8 cellular contexts compared by ENCODE assay signal in genomic region chr10:103772096-103772845, GRCh38.
DNase-seq lines count a peak whose midpoint lies in the region; ATAC-seq and TF ChIP-seq lines count a peak whose summit lies in the region.

No MANE protein-coding gene starts in this region.

- no peak for TF ChIP-seq CTCF in epithelial cell of proximal tubule (conservative IDR thresholded peaks at IDR 0.05; ENCODE audit: low read depth, low read length)

- peaks cover 0 to 11% (median 2%) of the 10 kb centered on the region in 7 donors for H3K9me3 Mint-ChIP-seq in naive B cell
- peaks cover 0 to 5% of the 10 kb centered on the region in 2 donors for H3K9me3 Mint-ChIP-seq in stimulated activated naive CD8-positive, alpha-beta T cell treated with anti-CD3 and anti-CD28 coated beads, Interleukin-15, amount 100 ng/mL, for 72 hours

- H3K27ac Mint-ChIP-seq in naive B cell: peak overlapping the region; percentile 72 to 93 (median 89)
- peak overlapping the region; percentile 94 to 99 for H3K27ac Mint-ChIP-seq in stimulated activated naive CD8-positive, alpha-beta T cell treated with anti-CD3 and anti-CD28 coated beads, Interleukin-15, amount 100 ng/mL, for 72 hours

- peaks cover 0 to 6% of the 10 kb centered on the region in 2 donors for H3K36me3 Mint-ChIP-seq in naive B cell

- peak; percentile 66 for ATAC-seq in HG02870 (IDR thresholded peaks at IDR 0.05; ENCODE audit: unreplicated experiment)
- peak; percentile 58 to 71 for ATAC-seq in naive B cell (ENCODE audit: low read depth in 2 of 2)
- peak; percentile 84 for ATAC-seq in stimulated activated naive CD8-positive, alpha-beta T cell treated with anti-CD3 and anti-CD28 coated beads, Interleukin-15, amount 100 ng/mL, for 72 hours

- peak overlapping the region; percentile 57 for H3K4me3 ChIP-seq in epithelial cell of proximal tubule (ENCODE audit: low read depth, low read length)

- peaks cover 0 to 7% (median 0%) of the 10 kb centered on the region in 3 donors for H3K27me3 Mint-ChIP-seq in naive B cell
- no peaks in the 10 kb centered on the region for H3K27me3 Mint-ChIP-seq in stimulated activated naive CD8-positive, alpha-beta T cell treated with anti-CD3 and anti-CD28 coated beads, Interleukin-15, amount 100 ng/mL, for 72 hours

- peak overlapping the region; percentile 87 to 97 (median 93) for H3K4me3 Mint-ChIP-seq in naive B cell
- H3K4me3 Mint-ChIP-seq in stimulated activated naive CD8-positive, alpha-beta T cell treated with anti-CD3 and anti-CD28 coated beads, Interleukin-15, amount 100 ng/mL, for 72 hours: peak overlapping the region; percentile 90 to 94

- DNase-seq in NCI-H1436 (lab: John Stamatoyannopoulos, UW): peak; percentile 53
- DNase-seq in NCI-H1436 treated with DMSO at 0.1 percent for 48 hours (lab: John Stamatoyannopoulos, UW): no peak
- DNase-seq in NCI-H526 (lab: John Stamatoyannopoulos, UW): peak; percentile 32 to 55
- DNase-seq in activated T-cell treated with anti-CD3 and anti-CD28 coated beads for 24 hours (ENCODE audit: low read depth): peak; percentile 46
- DNase-seq in epithelial cell of proximal tubule (ENCODE audit: low read depth): no peak
- peak; percentile 46 for DNase-seq in naive B cell
- peak; percentile 45 to 67 for DNase-seq in stimulated activated naive CD8-positive, alpha-beta T cell treated with anti-CD3 and anti-CD28 coated beads, Interleukin-15, amount 100 ng/mL, for 72 hours

- H3K4me1 Mint-ChIP-seq in naive B cell: peaks cover 43 to 53% (median 48%) of the 10 kb centered on the region in 3 donors
- H3K4me1 Mint-ChIP-seq in stimulated activated naive CD8-positive, alpha-beta T cell treated with anti-CD3 and anti-CD28 coated beads, Interleukin-15, amount 100 ng/mL, for 72 hours: peaks cover 31% of the 10 kb centered on the region

Comparison
In these comparisons a context has a peak if more than half of its experiments do, and no peak if none do; other contexts are left out.
1. DNase-seq: peak in NCI-H1436 (single experiment), NCI-H526 (2 of 2), activated T-cell treated with anti-CD3 and anti-CD28 coated beads for 24 hours (single experiment), naive B cell (single experiment) and stimulated activated naive CD8-positive, alpha-beta T cell treated with anti-CD3 and anti-CD28 coated beads, Interleukin-15, amount 100 ng/mL, for 72 hours (2 of 2); none in NCI-H1436 treated with DMSO at 0.1 percent for 48 hours (single experiment) and epithelial cell of proximal tubule (single experiment).
2. Peak in every context shown above with its lines, with median percentiles within 50 percentile points of each other: ATAC-seq.